14 cellular contexts compared by ENCODE assay signal in the genomic region with DNA sequence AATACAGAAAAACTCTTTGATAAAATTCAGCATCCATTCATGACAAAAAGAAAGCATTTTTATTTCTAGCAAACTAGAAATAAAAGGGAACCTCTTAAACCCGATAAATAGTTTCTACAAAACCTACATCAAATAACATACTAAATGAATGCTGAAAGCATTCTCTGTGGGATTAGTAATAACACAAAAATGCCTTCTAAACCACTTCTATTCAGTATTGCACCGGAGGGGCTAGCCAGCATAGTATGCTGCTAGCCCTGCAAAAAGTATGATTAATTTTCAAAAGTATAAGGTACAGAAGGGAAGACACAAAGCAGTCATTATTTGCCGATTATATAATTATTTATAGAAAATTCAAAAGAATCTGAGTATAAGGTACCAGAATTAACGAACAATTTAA.
A peak's percentile ranks its signal among the peaks of the same experiment; 100 is the strongest.
DNase-seq lines count a peak whose midpoint lies in the region; ATAC-seq and TF ChIP-seq lines count a peak whose summit lies in the region.
"Had no signal": no experiment of that assay in that cellular context is flagged by ENCODE, and none has a peak within 500 bp of the region (broad histone marks: within the 10 kb centered on the region; RNA-seq: fewer than 3 reads in every experiment).

No MANE protein-coding gene starts in this region.

- H3K36me3 ChIP-seq in IMR-90 (ENCODE audit: control insufficient read depth, insufficient read depth, low read length) (no peaks in the 10 kb centered on the region), WERI-Rb-1 (no peaks in the 10 kb centered on the region; the same call in none of the 2 replicates)
- H3K36me3 ChIP-seq: thyroid gland had no signal

- H3K27ac ChIP-seq in IMR-90 (ENCODE audit: insufficient read depth, low read length) (no peak overlapping the region), WERI-Rb-1 (no peak overlapping the region)
- H3K27ac ChIP-seq: thyroid gland had no signal

- H2BK120ac ChIP-seq in IMR-90 (ENCODE audit: low read depth, low read length) = no peak overlapping the region

- no peak overlapping the region for H2BK20ac ChIP-seq in IMR-90 (ENCODE audit: low read depth, low read length)

- DNase-seq in AG08396 (ENCODE audit: low spot score) (peak; percentile 68), IMR-90 (peak; percentile 76), astrocyte of the cerebellum (ENCODE audit: low read depth) (peak; percentile 63), hepatic stellate cell (ENCODE audit: low spot score) (peak; percentile 57), NCI-H1092 treated with DMSO at 0.1 percent for 48 hours (lab: John Stamatoyannopoulos, UW) (no peak), NCI-H526 (lab: John Stamatoyannopoulos, UW) (no peak), WERI-Rb-1 (no peak)
- DNase-seq: activated CD4-positive, alpha-beta T cell treated with anti-CD3 and anti-CD28 coated beads for 1 hour; activated naive CD8-positive, alpha-beta T cell treated with anti-CD3 and anti-CD28 coated beads, Interleukin-2, amount 50 U/mL, for 24 hours; DMS 273 treated with DMSO at 0.1 percent for 48 hours; islet precursor cell; T-cell; thyroid gland had no signal

- H3K4me1 ChIP-seq in IMR-90 (ENCODE audit: control insufficient read depth, insufficient read depth, low read length) = no peaks in the 10 kb centered on the region
- H3K4me1 ChIP-seq: thyroid gland had no signal

- H2BK15ac ChIP-seq in IMR-90 (ENCODE audit: low read depth, low read length) = no peak overlapping the region

- no peaks in the 10 kb centered on the region for H3K79me1 ChIP-seq in IMR-90 (ENCODE audit: low read depth in 1 of 2, low read length in 2 of 2)

- dilution Hi-C loops in IMR-90 (cut with HindIII; ENCODE audit: low sequenced_read_pairs, unreplicated experiment) = no loop called here

- H3K23ac ChIP-seq in IMR-90 (ENCODE audit: low read depth, low read length) = no peak overlapping the region

- no peaks in the 10 kb centered on the region for H3K9me3 ChIP-seq in IMR-90 (ENCODE audit: control insufficient read depth, insufficient read depth, low read length)
- no peaks in the 10 kb centered on the region for H3K9me3 ChIP-seq in WERI-Rb-1 (ENCODE audit: severe bottlenecking)
- H3K9me3 ChIP-seq: thyroid gland had no signal

- no peak overlapping the region for H3K56ac ChIP-seq in IMR-90 (ENCODE audit: extremely low read depth, insufficient read depth, low read length)

- BruUV-seq in IMR-90 (replicated peaks; lab: Mats Ljungman, UMichigan) = no TSS peak

- H3K4me3 ChIP-seq in IMR-90 (ENCODE audit: insufficient read depth, low read depth, low read length) (no peak overlapping the region), astrocyte of the cerebellum (ENCODE audit: low read depth, low read length) (no peak overlapping the region), WERI-Rb-1 (ENCODE audit: low read depth, low read length) (no peak overlapping the region)
- H3K4me3 ChIP-seq: thyroid gland had no signal

- no peak overlapping the region for H4K8ac ChIP-seq in IMR-90 (ENCODE audit: low read depth in 2 of 2, low read length in 2 of 2)

- no peak for TF ChIP-seq POLR2A in IMR-90 (IDR thresholded peaks at IDR 0.05; ENCODE audit: low read depth, low read length)

- H3K14ac ChIP-seq in IMR-90 (replicated peaks; ENCODE audit: low read depth, low read length) = no peak overlapping the region

- no peak overlapping the region for H2BK5ac ChIP-seq in IMR-90 (ENCODE audit: low read depth, low read length, poor library complexity, severe bottlenecking)

- ATAC-seq in IMR-90 (ENCODE audit: low read depth) (peak; percentile 98), HG02571 (IDR thresholded peaks at IDR 0.05; ENCODE audit: unreplicated experiment) (no peak)
- ATAC-seq: activated naive CD8-positive, alpha-beta T cell treated with anti-CD3 and anti-CD28 coated beads, Interleukin-2, amount 50 U/mL, for 24 hours; T-cell had no signal

- no peak overlapping the region for H4K91ac ChIP-seq in IMR-90 (ENCODE audit: insufficient read depth, low read depth, low read length)

- no peaks in the 10 kb centered on the region for H3K9me1 ChIP-seq in IMR-90 (ENCODE audit: insufficient read depth, low read length)

- no peak overlapping the region for H2AFZ ChIP-seq in IMR-90 (replicated peaks; ENCODE audit: low read length, poor library complexity)

- no peak overlapping the region for H3K4ac ChIP-seq in IMR-90 (ENCODE audit: low read depth, low read length)

- in situ Hi-C loops in IMR-90 (cut with MboI; ENCODE audit: low sequenced_read_pairs) (no loop called here), astrocyte of the cerebellum (cut with HindIII; ENCODE audit: low sequenced_read_pairs) (no loop called here)

- H2AK5ac ChIP-seq in IMR-90 (ENCODE audit: low read depth, low read length) = no peak overlapping the region

- no CpG with 5 or more reads among the region's 4 CpGs for WGBS in IMR-90 (ENCODE audit: extremely low coverage in 2 of 2, insufficient read length in 1 of 2), 2 experiments

- intact Hi-C loops in IMR-90 (cut with micrococcal nuclease) = loop anchor here (1.0 kb wide), 1 partner anchor 136 kb away; no protein-coding TSS in a partner anchor

- TF ChIP-seq RAD21 in IMR-90 (IDR thresholded peaks at IDR 0.05; ENCODE audit: low read length) = no peak

- H3K27me3 ChIP-seq in IMR-90 (ENCODE audit: control insufficient read depth, insufficient read depth, low read length) (no peaks in the 10 kb centered on the region), WERI-Rb-1 (ENCODE audit: insufficient read depth, low read depth, severe bottlenecking) (no peaks in the 10 kb centered on the region)
- H3K27me3 ChIP-seq: thyroid gland had no signal

- TF ChIP-seq CTCF in IMR-90 (conservative IDR thresholded peaks at IDR 0.05; ENCODE audit: low read depth, low read length) = no peak
- no peak for TF ChIP-seq CTCF in astrocyte of the cerebellum (IDR thresholded peaks at IDR 0.05; ENCODE audit: low read depth, low read length, missing control alignments)
- no peak for TF ChIP-seq CTCF in WERI-Rb-1 (IDR thresholded peaks at IDR 0.05; ENCODE audit: low read depth, low read length)

- H3K9ac ChIP-seq in IMR-90 (ENCODE audit: low read depth, low read length) = no peak overlapping the region

- H3K4me2 ChIP-seq in IMR-90 (ENCODE audit: low read depth, low read length) = peak overlapping the region; percentile 72

- H4K5ac ChIP-seq in IMR-90 (ENCODE audit: low read depth, low read length) = no peak overlapping the region

- H3K18ac ChIP-seq in IMR-90 (ENCODE audit: low read depth, low read length) = no peak overlapping the region

- CTCF ChIA-PET in IMR-90 (lab: Yijun Ruan, JAX) = no interaction called here

- H2AK9ac ChIP-seq in IMR-90 (replicated peaks; ENCODE audit: low read depth, low read length, poor library complexity) = no peak overlapping the region

- no peaks in the 10 kb centered on the region for H4K20me1 ChIP-seq in IMR-90 (ENCODE audit: insufficient read depth, low read length)

- POLR2A ChIA-PET in IMR-90 (lab: Charles Lee; ENCODE audit: unreplicated experiment) = no interaction called here

TF ChIP-seq in IMR-90, 13 proteins besides CTCF, POLR2A, EP300 and RAD21:
- TF ChIP-seq FOS (IDR thresholded peaks at IDR 0.05; ENCODE audit: low read depth, low read length) (0 out of 2 replicates have a peak, but pooled peaks have one; percentile 10), RCOR1 (IDR thresholded peaks at IDR 0.05; ENCODE audit: insufficient replicate concordance, low read length) (no peak), CEBPB (IDR thresholded peaks at IDR 0.05; ENCODE audit: low read depth, low read length) (peak; percentile 50; the same call in 1 of the 2 replicates), ELK1 (IDR thresholded peaks at IDR 0.05; ENCODE audit: borderline replicate concordance, low read depth, low read length) (no peak)

Comparison
In these comparisons a context has a peak if more than half of its experiments do, and no peak if none do; other contexts are left out.
1. DNase-seq: peak in AG08396 (single experiment), IMR-90 (single experiment), astrocyte of the cerebellum (single experiment) and hepatic stellate cell (single experiment); none in NCI-H1092 treated with DMSO at 0.1 percent for 48 hours (single experiment), NCI-H526 (0 of 2) and WERI-Rb-1 (single experiment).